Comparison of ENCODE assay signal across 11 cellular contexts in the genomic region with DNA sequence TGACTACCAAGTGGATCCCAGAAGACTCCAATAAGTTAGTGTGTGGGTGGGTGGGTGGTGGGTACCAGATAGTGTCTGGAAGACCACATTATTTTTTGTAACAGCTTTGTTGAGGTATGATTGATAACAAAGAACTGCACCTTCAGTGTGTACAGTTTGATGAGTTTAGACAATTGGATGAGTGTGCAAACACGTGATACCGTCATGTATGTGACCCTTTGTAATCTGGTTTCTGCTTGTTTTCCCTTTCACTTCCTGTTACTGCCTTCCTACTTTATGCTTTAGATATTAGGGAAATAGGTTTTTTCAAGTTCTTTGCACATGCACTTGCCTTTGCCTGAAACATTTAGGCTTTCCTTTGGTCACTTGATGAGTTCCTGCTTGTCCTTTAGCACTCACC. TPM values are rescaled to one million over a fixed set of nuclear protein-coding genes. Genes with fewer than 3 reads are reported as not detected.
DNase-seq lines count a peak whose midpoint lies in the region; ATAC-seq lines count a peak whose summit lies in the region.
"Had no signal": no experiment of that assay in that cellular context is flagged by ENCODE, and none has a peak within 500 bp of the region (broad histone marks: within the 10 kb centered on the region; RNA-seq: fewer than 3 reads in every experiment).

No MANE protein-coding gene starts in this region.

- H3K4me1 Mint-ChIP-seq in activated CD4-positive, alpha-beta T cell treated with anti-CD3 and anti-CD28 coated beads, Interleukin-2, amount 10 ng/mL, durations not matched to agents 7 days and 5 days: peaks cover 45% of the 10 kb centered on the region
- H3K4me1 Mint-ChIP-seq in central memory CD8-positive, alpha-beta T cell: peaks cover 43% of the 10 kb centered on the region

- no peaks in the 10 kb centered on the region for H3K9me3 Mint-ChIP-seq in activated CD4-positive, alpha-beta T cell treated with anti-CD3 and anti-CD28 coated beads, Interleukin-2, amount 10 ng/mL, durations not matched to agents 7 days and 5 days
- H3K9me3 Mint-ChIP-seq in central memory CD8-positive, alpha-beta T cell: no peaks in the 10 kb centered on the region

- no peaks in the 10 kb centered on the region for H3K9me3 ChIP-seq in skeletal muscle tissue (ENCODE audit: control insufficient read depth in 3 of 3, low read length in 3 of 3)
- H3K9me3 ChIP-seq: vagina had no signal

- peak overlapping the region; percentile 10 for H3K27ac ChIP-seq in skeletal muscle tissue (ENCODE audit: low read depth, low read length)
- H3K27ac ChIP-seq: vagina had no signal

- no peak for DNase-seq in activated CD4-positive, alpha-beta T cell treated with anti-CD3 and anti-CD28 coated beads, Interleukin-2, amount 10 ng/mL, durations not matched to agents 7 days and 5 days
- DNase-seq in activated CD4-positive, alpha-beta T cell treated with anti-CD3 and anti-CD28 coated beads, Interleukin-2, amount 50 U/mL, for 48 hours: no peak
- DNase-seq in MV-4-11 (lab: John Stamatoyannopoulos, UW): peak; percentile 90
- no peak for DNase-seq in central memory CD8-positive, alpha-beta T cell (ENCODE audit: low spot score in 2 of 2)
- DNase-seq in cortex of kidney (lab: John Stamatoyannopoulos, UW): no peak
- no peak for DNase-seq in hepatic stellate cell (ENCODE audit: low spot score)
- DNase-seq: effector memory CD4-positive, alpha-beta T cell; NCI-H345 had no signal

- POLR2A ChIA-PET in activated CD4-positive, alpha-beta T cell treated with anti-CD3 and anti-CD28 coated beads, Interleukin-2, amount 10 ng/mL, durations not matched to agents 7 days and 5 days (lab: Charles Lee): no interaction called here

- peaks cover 53% of the 10 kb centered on the region for H3K36me3 Mint-ChIP-seq in activated CD4-positive, alpha-beta T cell treated with anti-CD3 and anti-CD28 coated beads, Interleukin-2, amount 10 ng/mL, durations not matched to agents 7 days and 5 days (ENCODE audit: low read depth)
- peaks cover 46% of the 10 kb centered on the region for H3K36me3 Mint-ChIP-seq in central memory CD8-positive, alpha-beta T cell (ENCODE audit: insufficient read depth)

- no peaks in the 10 kb centered on the region for H3K27me3 ChIP-seq in skeletal muscle tissue (ENCODE audit: control insufficient read depth in 3 of 3, insufficient read depth in 3 of 3, low read length in 3 of 3)
- H3K27me3 ChIP-seq: vagina had no signal

- no peak overlapping the region for H3K4me3 ChIP-seq in skeletal muscle tissue (ENCODE audit: low read length in 3 of 3)
- H3K4me3 ChIP-seq: vagina had no signal

- H3K4me1 ChIP-seq in skeletal muscle tissue (ENCODE audit: control insufficient read depth in 3 of 3, insufficient read depth in 3 of 3, low read length in 3 of 3): peaks cover 0 to 8% (median 3%) of the 10 kb centered on the region in 3 donors

- H3K27ac Mint-ChIP-seq in activated CD4-positive, alpha-beta T cell treated with anti-CD3 and anti-CD28 coated beads, Interleukin-2, amount 10 ng/mL, durations not matched to agents 7 days and 5 days: peak overlapping the region; percentile 34
- H3K27ac Mint-ChIP-seq in central memory CD8-positive, alpha-beta T cell (ENCODE audit: low read depth): peak overlapping the region; percentile 22

- no peak for ATAC-seq in central memory CD8-positive, alpha-beta T cell (replicated peaks; ENCODE audit: extremely low read depth, poor library complexity, severe bottlenecking)
- no peak for ATAC-seq in GM21576 (IDR thresholded peaks at IDR 0.05; ENCODE audit: unreplicated experiment)

- no peaks in the 10 kb centered on the region for H3K27me3 Mint-ChIP-seq in activated CD4-positive, alpha-beta T cell treated with anti-CD3 and anti-CD28 coated beads, Interleukin-2, amount 10 ng/mL, durations not matched to agents 7 days and 5 days
- H3K27me3 Mint-ChIP-seq in central memory CD8-positive, alpha-beta T cell: no peaks in the 10 kb centered on the region

- no peak overlapping the region for H3K4me3 Mint-ChIP-seq in activated CD4-positive, alpha-beta T cell treated with anti-CD3 and anti-CD28 coated beads, Interleukin-2, amount 10 ng/mL, durations not matched to agents 7 days and 5 days
- no peak overlapping the region for H3K4me3 Mint-ChIP-seq in central memory CD8-positive, alpha-beta T cell

- CTCF ChIA-PET in activated CD4-positive, alpha-beta T cell treated with anti-CD3 and anti-CD28 coated beads, Interleukin-2, amount 10 ng/mL, durations not matched to agents 7 days and 5 days (lab: Charles Lee): interaction anchor here (1.4 kb wide), 1 partner anchor 11 kb away, joined by 3 read pairs; the partner anchor contains the start of gene RASL11A

- no peak overlapping the region for H3K9ac ChIP-seq in skeletal muscle tissue (ENCODE audit: low read depth in 1 of 3, low read length in 3 of 3)

- peaks cover 15 to 37% (median 25%) of the 10 kb centered on the region in 3 donors for H3K36me3 ChIP-seq in skeletal muscle tissue (ENCODE audit: control insufficient read depth in 3 of 3, insufficient read depth in 3 of 3, low read length in 3 of 3)

RNA-seq across cellular contexts. Expression of gene RPL21, which starts 8.5 kb away (rescaled TPM):
- 100 to 1,000 TPM; 713 to 959 TPM for total RNA-seq in activated CD4-positive, alpha-beta T cell treated with anti-CD3 and anti-CD28 coated beads, Interleukin-2, amount 10 ng/mL, durations not matched to agents 7 days and 5 days
- total RNA-seq in skeletal muscle tissue: 1,835 TPM

RNA-seq across cellular contexts. Expression of gene RASL11A, which starts 10.8 kb away (rescaled TPM):
- under 1 TPM; 0.69 to 0.92 TPM for total RNA-seq in activated CD4-positive, alpha-beta T cell treated with anti-CD3 and anti-CD28 coated beads, Interleukin-2, amount 10 ng/mL, durations not matched to agents 7 days and 5 days
- total RNA-seq in skeletal muscle tissue: 5.7 TPM
